ENCODE assay signal across 14 cellular contexts in genomic region chr15:69044899-69045298, GRCh38. TPM values are rescaled to one million over a fixed set of nuclear protein-coding genes. Genes with fewer than 3 reads are reported as not detected.
DNase-seq lines count a peak whose midpoint lies in the region; ATAC-seq and TF ChIP-seq lines count a peak whose summit lies in the region.
"Had no signal": no experiment of that assay in that cellular context is flagged by ENCODE, and none has a peak within 500 bp of the region (broad histone marks: within the 10 kb centered on the region; RNA-seq: fewer than 3 reads in every experiment).

No MANE protein-coding gene starts in this region.

- TF ChIP-seq CTCF in mammary epithelial cell (conservative IDR thresholded peaks at IDR 0.05 in 1 of 2, IDR thresholded peaks at IDR 0.05 in 1 of 2; ENCODE audit: extremely low read depth in 1 of 2, insufficient read depth in 1 of 2, low read depth in 1 of 2, low read length in 2 of 2) (no peak), osteoblast (IDR thresholded peaks at IDR 0.05; ENCODE audit: extremely low read depth, low read depth, low read length) (no peak)

- 3% methylated on average over 6 of the region's 6 CpGs for WGBS in mammary epithelial cell (ENCODE audit: low coverage, missing lambda C conversion rate)

- no peak overlapping the region for H3K4me3 ChIP-seq in mammary epithelial cell (replicated peaks in 1 of 3; ENCODE audit: insufficient read depth in 1 of 3, low read depth in 2 of 3, low read length in 3 of 3)
- no peak overlapping the region for H3K4me3 ChIP-seq in osteoblast (ENCODE audit: insufficient read depth, low read length)
- H3K4me3 ChIP-seq: neural progenitor cell, SJSA1 had no signal

- H3K4me2 ChIP-seq in mammary epithelial cell (ENCODE audit: insufficient read depth, low read depth, low read length) = peak overlapping the region; percentile 37
- H3K4me2 ChIP-seq in osteoblast (ENCODE audit: insufficient read depth, low read length) = no peak overlapping the region
- H3K4me2 ChIP-seq: neural progenitor cell had no signal

- CTCF ChIA-PET in mammary epithelial cell (lab: Charles Lee; ENCODE audit: low non-redundant PET) = interaction anchor here (0.6 kb wide), 1 partner anchor 365 kb away, joined by 3 read pairs; no protein-coding TSS in a partner anchor

- DNase-seq in GM04504 (ENCODE audit: low read depth) = peak; percentile 69
- DNase-seq in NCI-H226 = peak; percentile 70
- DNase-seq in mammary epithelial cell = peak; percentile 97
- DNase-seq in osteoblast (ENCODE audit: insufficient read length, low spot score, missing footprints) = peak; percentile 57
- no peak for DNase-seq in T-helper 1 cell
- DNase-seq: activated CD4-positive, alpha-beta T cell treated with anti-CD3 and anti-CD28 coated beads, Interleukin-2, amount 50 U/mL, for 48 hours; activated naive CD8-positive, alpha-beta T cell treated with anti-CD3 and anti-CD28 coated beads, Interleukin-2, amount 10 ng/mL, durations not matched to agents 7 days and 5 days; kidney; NCI-H2081 treated with DMSO at 0.1 percent for 48 hours had no signal

- in situ Hi-C loops in mammary epithelial cell (cut with MboI; ENCODE audit: low sequenced_read_pairs in 2 of 2) = no loop called here

- ATAC-seq in HG02759 (IDR thresholded peaks at IDR 0.05; ENCODE audit: unreplicated experiment) (no peak), GM18873 (IDR thresholded peaks at IDR 0.05; ENCODE audit: low FRiP score, unreplicated experiment) (no peak), GM18502 (IDR thresholded peaks at IDR 0.05; ENCODE audit: poor library complexity, unreplicated experiment) (no peak)

- H3K27ac ChIP-seq in mammary epithelial cell (ENCODE audit: insufficient read depth, low read depth, low read length) = peak overlapping the region; percentile 31
- peak overlapping the region; percentile 6 for H3K27ac ChIP-seq in osteoblast (ENCODE audit: low read depth, low read length)
- H3K27ac ChIP-seq: neural progenitor cell, SJSA1 had no signal

- intact Hi-C loops in mammary epithelial cell (cut with micrococcal nuclease) = no loop called here

- BruUV-seq in mammary epithelial cell (replicated peaks; lab: Mats Ljungman, UMichigan) = no TSS peak

- H2AFZ ChIP-seq in mammary epithelial cell (ENCODE audit: low read depth, low read length) (peak overlapping the region; percentile 15), osteoblast (ENCODE audit: low read length) (peak overlapping the region; percentile 14)
- H2AFZ ChIP-seq: neural progenitor cell had no signal

- no peaks in the 10 kb centered on the region for H3K9me3 ChIP-seq in mammary epithelial cell (replicated peaks; ENCODE audit: insufficient read depth, low read length)
- H3K9me3 ChIP-seq in osteoblast (ENCODE audit: low read depth, low read length) = no peaks in the 10 kb centered on the region
- H3K9me3 ChIP-seq: SJSA1 had no signal

- no peaks in the 10 kb centered on the region for H3K36me3 ChIP-seq in mammary epithelial cell (ENCODE audit: insufficient read depth, low read length)
- H3K36me3 ChIP-seq in osteoblast (ENCODE audit: insufficient read depth, low read length) = no peaks in the 10 kb centered on the region
- H3K36me3 ChIP-seq: neural progenitor cell, SJSA1 had no signal

- no peak overlapping the region for H3K9ac ChIP-seq in mammary epithelial cell (ENCODE audit: insufficient read depth, low read length)
- H3K9ac ChIP-seq: neural progenitor cell had no signal

- H3K27me3 ChIP-seq in mammary epithelial cell (ENCODE audit: insufficient read depth, low read length) (no peaks in the 10 kb centered on the region), osteoblast (ENCODE audit: insufficient read depth, low read length) (no peaks in the 10 kb centered on the region)
- H3K27me3 ChIP-seq: neural progenitor cell had no signal

- H3K4me1 ChIP-seq in mammary epithelial cell (ENCODE audit: insufficient read depth, low read length) = peaks cover 40% of the 10 kb centered on the region
- H3K4me1 ChIP-seq in osteoblast (ENCODE audit: insufficient read depth, low read length) = peaks cover 8% of the 10 kb centered on the region
- H3K4me1 ChIP-seq: neural progenitor cell had no signal

- H4K20me1 ChIP-seq in mammary epithelial cell (ENCODE audit: insufficient read depth, low read length) (no peaks in the 10 kb centered on the region), osteoblast (ENCODE audit: insufficient read depth, low read length) (no peaks in the 10 kb centered on the region)

- dilution Hi-C loops in mammary epithelial cell (cut with HindIII; ENCODE audit: low sequenced_read_pairs) = no loop called here

- H3K79me2 ChIP-seq in mammary epithelial cell (ENCODE audit: insufficient read depth, low read length) = no peaks in the 10 kb centered on the region
- no peaks in the 10 kb centered on the region for H3K79me2 ChIP-seq in osteoblast (ENCODE audit: insufficient read depth, low read length)

RNA-seq across cellular contexts. Expression of gene NOX5, which starts 30.4 kb away (rescaled TPM):
- total RNA-seq in mammary epithelial cell (under 1 TPM; 0.05 to 0.50 TPM), osteoblast (0.29 and 0.36 TPM in 2 replicates)
- polyA plus RNA-seq in mammary epithelial cell = 2.6 TPM
- 0.78 TPM for polyA minus RNA-seq in mammary epithelial cell
- total RNA-seq: SJSA1 had no signal

Comparison
In these comparisons a context has a peak if more than half of its experiments do, and no peak if none do; other contexts are left out.
1. DNase-seq: peak in GM04504 (single experiment), NCI-H226 (single experiment), mammary epithelial cell (single experiment) and osteoblast (single experiment); none in T-helper 1 cell (0 of 5).